ENCODE assay signal across 2 cellular contexts in genomic region chr18:7805880-7806279, GRCh38.
TF ChIP-seq lines count a peak whose summit lies in the region.

No MANE protein-coding gene starts in this region.

TF ChIP-seq in A549, 52 proteins besides CTCF, POLR2A, EP300 and RAD21:
- TF ChIP-seq SREBF2 (IDR thresholded peaks at IDR 0.05), result no peak
- TF ChIP-seq ELK1 (IDR thresholded peaks at IDR 0.05; ENCODE audit: low read depth, low read length), result no peak
- TF ChIP-seq ZNF302 (CRISPR knock-in tag; IDR thresholded peaks at IDR 0.05), result no peak
- no peak for TF ChIP-seq PBX3 (IDR thresholded peaks at IDR 0.05)
- TF ChIP-seq HOXA7 (CRISPR knock-in tag; IDR thresholded peaks at IDR 0.05), result no peak
- no peak for TF ChIP-seq FOXS1 (CRISPR knock-in tag; IDR thresholded peaks at IDR 0.05)
- TF ChIP-seq RNF2 (IDR thresholded peaks at IDR 0.05; ENCODE audit: borderline replicate concordance, low read depth), result no peak
- TF ChIP-seq CBX8 (IDR thresholded peaks at IDR 0.05), result no peak
- TF ChIP-seq RFX5 (IDR thresholded peaks at IDR 0.05), result no peak
- TF ChIP-seq EHF (CRISPR knock-in tag; IDR thresholded peaks at IDR 0.05), result no peak
- no peak for TF ChIP-seq ZC3H11A (IDR thresholded peaks at IDR 0.05)

TF ChIP-seq in HCT116, 20 proteins besides CTCF, POLR2A, EP300 and RAD21:
- TF ChIP-seq SIN3A (IDR thresholded peaks at IDR 0.05; ENCODE audit: low read depth) (no peak), YY1 (IDR thresholded peaks at IDR 0.05; ENCODE audit: extremely low read depth, insufficient replicate concordance, low read depth, low read length) (no peak), SRF (IDR thresholded peaks at IDR 0.05; ENCODE audit: low read depth) (no peak), EGR1 (IDR thresholded peaks at IDR 0.05; ENCODE audit: low read depth) (no peak), REST (IDR thresholded peaks at IDR 0.05; ENCODE audit: low read depth) (no peak), ZNF274 (IDR thresholded peaks at IDR 0.05; ENCODE audit: low read depth, low read length) (no peak), ZFX (IDR thresholded peaks at IDR 0.05) (no peak), SP1 (IDR thresholded peaks at IDR 0.05; ENCODE audit: low read depth) (no peak), FOSL1 (IDR thresholded peaks at IDR 0.05; ENCODE audit: low read depth) (no peak), POLR2AphosphoS5 (IDR thresholded peaks at IDR 0.05; ENCODE audit: low read depth, low read length) (no peak), EZH2 (IDR thresholded peaks at IDR 0.05) (no peak), CBX3 (IDR thresholded peaks at IDR 0.05; ENCODE audit: low read depth) (no peak), JUND (IDR thresholded peaks at IDR 0.05) (no peak), EZH2phosphoT487 (IDR thresholded peaks at IDR 0.05; ENCODE audit: borderline replicate concordance) (no peak), ELF1 (IDR thresholded peaks at IDR 0.05; ENCODE audit: borderline replicate concordance, low read depth) (no peak), ATF3 (IDR thresholded peaks at IDR 0.05) (no peak)
